ENCODE assay signal across 7 cellular contexts in genomic region chr16:4372578-4373355, GRCh38.
DNase-seq lines count a peak whose midpoint lies in the region; ATAC-seq and TF ChIP-seq lines count a peak whose summit lies in the region.

No MANE protein-coding gene starts in this region.

- no peaks in the 10 kb centered on the region for H3K9me3 ChIP-seq in neuron (ENCODE audit: low read length)

- no peak for TF ChIP-seq CTCF in HFF-Myc (IDR thresholded peaks at IDR 0.05; ENCODE audit: low read depth, low read length, missing control alignments)
- TF ChIP-seq CTCF in epithelial cell of esophagus (IDR thresholded peaks at IDR 0.05; ENCODE audit: insufficient read depth, low read depth, low read length, missing control alignments), result no peak

- peaks cover 37% of the 10 kb centered on the region for H3K4me1 ChIP-seq in neuron (ENCODE audit: insufficient read depth, low read length)

- H3K36me3 ChIP-seq in neuron (ENCODE audit: insufficient read depth, low read length), result no peaks in the 10 kb centered on the region

- ATAC-seq in GM19328 (IDR thresholded peaks at IDR 0.05; ENCODE audit: unreplicated experiment), result no peak

- H3K27me3 ChIP-seq in neuron (ENCODE audit: insufficient read depth, low read length), result no peaks in the 10 kb centered on the region

- no peak for DNase-seq in HFF-Myc (ENCODE audit: extremely low read depth, low read depth)
- peak; percentile 45 for DNase-seq in OCI-M1 (lab: John Stamatoyannopoulos, UW)
- DNase-seq in epithelial cell of esophagus (ENCODE audit: low read depth), result peak; percentile 46
- no peak for DNase-seq in iPS-NIHi11 (ENCODE audit: low spot score)
- DNase-seq in NCI-H2227 treated with DMSO at 0.1 percent for 48 hours (lab: John Stamatoyannopoulos, UW), result no peak

- peak overlapping the region; percentile 97 for H3K4me3 ChIP-seq in HFF-Myc (replicated peaks; ENCODE audit: low read depth, low read length)
- H3K4me3 ChIP-seq in epithelial cell of esophagus (ENCODE audit: low read length), result peak overlapping the region; percentile 60
- peak overlapping the region; percentile 47 for H3K4me3 ChIP-seq in neuron (ENCODE audit: low read length)

- no peak overlapping the region for H2AFZ ChIP-seq in neuron (ENCODE audit: low read depth, low read length)

Comparison
In these comparisons a context has a peak if more than half of its experiments do, and no peak if none do; other contexts are left out.
1. DNase-seq: peak in OCI-M1 (single experiment) and epithelial cell of esophagus (single experiment); none in HFF-Myc (single experiment), iPS-NIHi11 (single experiment) and NCI-H2227 treated with DMSO at 0.1 percent for 48 hours (single experiment).
2. H3K4me3 ChIP-seq: peak in every context shown above with its lines; median percentile 97 in HFF-Myc; 60 in epithelial cell of esophagus; 47 in neuron.